22 cellular contexts compared by ENCODE assay signal in the genomic region with DNA sequence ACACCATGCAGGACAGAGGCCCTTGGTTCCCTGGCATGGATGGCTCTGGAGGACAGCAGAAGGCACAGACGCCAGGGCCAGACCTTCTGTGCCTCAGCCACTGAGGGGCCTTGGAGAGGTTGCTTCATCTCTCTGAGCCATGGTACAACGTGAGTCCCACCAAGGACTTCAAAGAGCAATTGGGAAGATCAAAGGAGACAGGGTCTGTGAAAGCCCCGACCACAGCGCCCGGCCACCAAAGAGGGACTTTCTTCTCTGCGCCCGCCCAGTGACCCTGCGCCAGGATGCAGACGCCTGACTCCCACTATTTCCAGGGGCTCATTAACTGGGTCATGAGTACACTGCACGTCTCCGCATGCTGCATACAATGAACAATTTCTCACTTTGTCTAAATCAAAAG.
"Had no signal": no experiment of that assay in that cellular context is flagged by ENCODE, and none has a peak within 500 bp of the region (broad histone marks: within the 10 kb centered on the region; RNA-seq: fewer than 3 reads in every experiment).

No MANE protein-coding gene starts in this region.

- H3K36me3 Mint-ChIP-seq: natural killer cell treated with Interleukin-12 subunit alpha and Interleukin-12 subunit beta and Interleukin-15 and Interleukin-18, amount 100 ng/mL, for 72 hours had no signal

- H3K27me3 Mint-ChIP-seq: stimulated activated naive CD8-positive, alpha-beta T cell treated with anti-CD3 and anti-CD28 coated beads, Interleukin-15, amount 100 ng/mL, for 72 hours had no signal

- H3K27me3 ChIP-seq: cardiac muscle cell, hepatocyte, right lobe of liver, suprapubic skin, transverse colon, uterus had no signal

- H3K4me3 Mint-ChIP-seq: mesothelial cell of epicardium; natural killer cell treated with Interleukin-12 subunit alpha and Interleukin-12 subunit beta and Interleukin-15 and Interleukin-18, amount 100 ng/mL, for 72 hours; stimulated activated naive CD8-positive, alpha-beta T cell treated with anti-CD3 and anti-CD28 coated beads, Interleukin-15, amount 100 ng/mL, for 72 hours had no signal

- H3K4me3 ChIP-seq: cardiac muscle cell, hepatocyte, psoas muscle, right lobe of liver, suprapubic skin, transverse colon, uterus had no signal

- H3K9me3 ChIP-seq: psoas muscle, right lobe of liver, suprapubic skin, transverse colon, uterus had no signal

- H3K36me3 ChIP-seq: right lobe of liver, uterus had no signal

- H3K9me3 Mint-ChIP-seq: activated naive CD4-positive, alpha-beta T cell treated with anti-CD3 and anti-CD28 coated beads, Interleukin-2, amount 50 U/mL, for 72 hours; mesothelial cell of epicardium; natural killer cell treated with Interleukin-12 subunit alpha and Interleukin-12 subunit beta and Interleukin-15 and Interleukin-18, amount 100 ng/mL, for 72 hours; stimulated activated naive CD8-positive, alpha-beta T cell treated with anti-CD3 and anti-CD28 coated beads, Interleukin-15, amount 100 ng/mL, for 72 hours had no signal

- ATAC-seq: activated naive CD4-positive, alpha-beta T cell treated with anti-CD3 and anti-CD28 coated beads, Interleukin-2, amount 50 U/mL, for 72 hours; left colon; natural killer cell treated with Interleukin-12 subunit alpha and Interleukin-12 subunit beta and Interleukin-15 and Interleukin-18, amount 100 ng/mL, for 72 hours; psoas muscle; right lobe of liver; stimulated activated naive CD8-positive, alpha-beta T cell treated with anti-CD3 and anti-CD28 coated beads, Interleukin-15, amount 100 ng/mL, for 72 hours had no signal

- H3K4me1 ChIP-seq: psoas muscle, right lobe of liver, suprapubic skin, transverse colon, uterus had no signal

- H3K27ac ChIP-seq: cardiac muscle cell, hepatocyte, psoas muscle, right lobe of liver, suprapubic skin, transverse colon, uterus had no signal

- H3K27ac Mint-ChIP-seq: mesothelial cell of epicardium; natural killer cell treated with Interleukin-12 subunit alpha and Interleukin-12 subunit beta and Interleukin-15 and Interleukin-18, amount 100 ng/mL, for 72 hours had no signal

- DNase-seq: activated CD4-positive, alpha-beta T cell treated with anti-CD3 and anti-CD28 coated beads for 48 hours; activated CD4-positive, CD25-positive, alpha-beta regulatory T cell; activated CD8-positive, alpha-beta memory T cell treated with anti-CD3 and anti-CD28 coated beads, Interleukin-2, amount 50 U/mL, for 4 hours; activated gamma-delta T cell; activated T-cell treated with anti-CD3 and anti-CD28 coated beads, Interleukin-2, amount 50 U/mL, for 48 hours; left colon; occipital lobe; small intestine; stimulated activated CD4-positive, alpha-beta T cell treated with anti-CD3 and anti-CD28 coated beads, Interleukin-4, amount 100 ng/mL, for 1 hour; stimulated activated naive CD8-positive, alpha-beta T cell treated with anti-CD3 and anti-CD28 coated beads, Interleukin-15, amount 100 ng/mL, for 72 hours; T-helper 1 cell; T1000; transverse colon; uterus had no signal
